39 cellular contexts compared by ENCODE assay signal in the genomic region with DNA sequence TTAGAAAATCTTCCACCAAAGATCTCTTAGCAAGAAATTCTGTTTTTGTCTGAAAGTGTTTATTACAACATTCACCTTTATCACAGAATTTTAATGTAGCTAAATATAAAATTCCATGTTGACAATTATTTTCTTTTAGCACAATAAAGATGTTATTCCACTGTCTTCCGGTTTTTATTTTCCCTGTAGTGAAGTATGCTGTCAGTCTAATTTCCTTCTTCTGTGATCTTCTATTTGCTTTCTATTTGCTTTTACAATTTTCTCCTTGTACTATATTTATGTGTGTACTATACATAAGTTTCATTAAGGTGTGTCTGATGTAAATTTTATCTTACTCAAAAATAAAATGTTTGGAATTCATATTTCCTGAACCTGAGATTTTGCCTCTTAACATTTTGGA.
"Had no signal": no experiment of that assay in that cellular context is flagged by ENCODE, and none has a peak within 500 bp of the region (broad histone marks: within the 10 kb centered on the region; RNA-seq: fewer than 3 reads in every experiment).

No MANE protein-coding gene starts in this region.

- H3K4me3 Mint-ChIP-seq: activated naive CD4-positive, alpha-beta T cell treated with anti-CD3 and anti-CD28 coated beads for 36 hours; activated naive CD4-positive, alpha-beta T cell treated with anti-CD3 and anti-CD28 coated beads, Interleukin-2, amount 10 ng/mL, durations not matched to agents 7 days and 5 days; activated naive CD4-positive, alpha-beta T cell treated with anti-CD3 and anti-CD28 coated beads, Interleukin-2, amount 50 U/mL, for 24 hours; activated naive CD8-positive, alpha-beta T cell; activated naive CD8-positive, alpha-beta T cell treated with anti-CD3 and anti-CD28 coated beads for 36 hours; activated naive CD8-positive, alpha-beta T cell treated with anti-CD3 and anti-CD28 coated beads, Interleukin-2, amount 10 ng/mL, durations not matched to agents 7 days and 5 days; activated naive CD8-positive, alpha-beta T cell treated with anti-CD3 and anti-CD28 coated beads, Interleukin-2, amount 50 U/mL, for 24 hours; activated T-cell treated with anti-CD3 and anti-CD28 coated beads, Interleukin-2, amount 50 U/mL, for 24 hours; activated T-cell treated with anti-CD3 and anti-CD28 coated beads, Interleukin-2, amount 50 U/mL, for 4 hours; activated T-cell treated with anti-CD3 and anti-CD28 coated beads, Interleukin-2, amount 50 U/mL, for 72 hours; activated T-helper 1 cell treated with anti-CD3 and anti-CD28 coated beads, Interleukin-12 subunit alpha, Interleukin-12 subunit beta, Interleukin-2, Interleukin-4 antibody, amounts not matched to agents 30 ng/mL and 10 ng/mL and 1 ng/mL, durations not matched to agents 14 hours and 24 hours and 36 hours; activated T-helper 17 cell treated with anti-CD3 and anti-CD28 coated beads, Interleukin-2, amount 50 U/mL, for 72 hours; brain; central memory CD8-positive, alpha-beta T cell had no signal

- H3K9me3 Mint-ChIP-seq: activated naive CD4-positive, alpha-beta T cell treated with anti-CD3 and anti-CD28 coated beads, Interleukin-2, amount 10 ng/mL, durations not matched to agents 7 days and 5 days; activated naive CD8-positive, alpha-beta T cell treated with anti-CD3 and anti-CD28 coated beads, Interleukin-2, amount 10 ng/mL, durations not matched to agents 7 days and 5 days; activated T-cell treated with anti-CD3 and anti-CD28 coated beads, Interleukin-2, amount 50 U/mL, for 24 hours; activated T-helper 1 cell treated with anti-CD3 and anti-CD28 coated beads, Interleukin-12 subunit alpha, Interleukin-12 subunit beta, Interleukin-2, Interleukin-4 antibody, amounts not matched to agents 30 ng/mL and 10 ng/mL and 1 ng/mL, durations not matched to agents 14 hours and 24 hours and 36 hours; activated T-helper 2 cell treated with anti-CD3 and anti-CD28 coated beads, Interferon-gamma antibody, Interleukin-2, Interleukin-4, amounts not matched to agents 10 μg/mL and 5 μg/mL and 100 μg/mL, durations not matched to agents 14 hours and 24 hours and 36 hours had no signal

- FAIRE-seq: bronchial epithelial cell had no signal

- DNase-seq: activated effector memory CD4-positive, alpha-beta T cell treated with anti-CD3 and anti-CD28 coated beads, Interleukin-2, amount 50 U/mL, for 16 hours; activated effector memory CD4-positive, alpha-beta T cell treated with Interleukin-2 at 50 U/mL for 16 hours; activated gamma-delta T cell; activated gamma-delta T cell treated with Interleukin-2 at 50 U/mL for 16 hours; activated naive CD4-positive, alpha-beta T cell; activated naive CD4-positive, alpha-beta T cell treated with anti-CD3 and anti-CD28 coated beads for 36 hours; activated naive CD4-positive, alpha-beta T cell treated with anti-CD3 and anti-CD28 coated beads, Interleukin-2, amount 10 ng/mL, durations not matched to agents 7 days and 5 days; activated naive CD4-positive, alpha-beta T cell treated with anti-CD3 and anti-CD28 coated beads, Interleukin-2, amount 50 U/mL, for 16 hours; activated naive CD4-positive, alpha-beta T cell treated with Interleukin-2 at 50 U/mL for 16 hours; activated naive CD8-positive, alpha-beta T cell treated with anti-CD3 and anti-CD28 coated beads for 36 hours; activated naive CD8-positive, alpha-beta T cell treated with anti-CD3 and anti-CD28 coated beads, Interleukin-2, amount 10 ng/mL, durations not matched to agents 7 days and 5 days; activated naive CD8-positive, alpha-beta T cell treated with anti-CD3 and anti-CD28 coated beads, Interleukin-2, amount 50 U/mL, for 24 hours; activated T-cell treated with anti-CD3 and anti-CD28 coated beads, Interleukin-2, amount 50 U/mL, for 1 hour; activated T-cell treated with anti-CD3 and anti-CD28 coated beads, Interleukin-2, amount 50 U/mL, for 24 hours; activated T-cell treated with anti-CD3 and anti-CD28 coated beads, Interleukin-2, amount 50 U/mL, for 4 hours; activated T-cell treated with anti-CD3 and anti-CD28 coated beads, Interleukin-2, amount 50 U/mL, for 48 hours; activated T-cell treated with anti-CD3 and anti-CD28 coated beads, Interleukin-2, amount 50 U/mL, for 72 hours; adrenal gland; amniotic stem cell; amygdala; anterior cingulate cortex; aorta; body of pancreas; brain microvascular endothelial cell; caudate nucleus; central memory CD4-positive, alpha-beta T cell; cerebellar nuclear complex had no signal

- H3K36me3 ChIP-seq: adrenal gland, ascending aorta, brain microvascular endothelial cell, breast epithelium, cardiac muscle cell had no signal

- H3K4me1 ChIP-seq: adrenal gland, ascending aorta, body of pancreas, breast epithelium had no signal

- H3K27me3 ChIP-seq: adrenal gland, ascending aorta, brain microvascular endothelial cell, breast epithelium, cardiac muscle cell had no signal

- H3K4me1 Mint-ChIP-seq: activated naive CD4-positive, alpha-beta T cell treated with anti-CD3 and anti-CD28 coated beads, Interleukin-2, amount 10 ng/mL, durations not matched to agents 7 days and 5 days; activated naive CD4-positive, alpha-beta T cell treated with anti-CD3 and anti-CD28 coated beads, Interleukin-2, amount 50 U/mL, for 24 hours; activated naive CD8-positive, alpha-beta T cell treated with anti-CD3 and anti-CD28 coated beads for 36 hours; activated naive CD8-positive, alpha-beta T cell treated with anti-CD3 and anti-CD28 coated beads, Interleukin-2, amount 10 ng/mL, durations not matched to agents 7 days and 5 days; activated naive CD8-positive, alpha-beta T cell treated with anti-CD3 and anti-CD28 coated beads, Interleukin-2, amount 50 U/mL, for 24 hours; activated T-helper 17 cell treated with anti-CD3 and anti-CD28 coated beads, Interleukin-2, amount 50 U/mL, for 72 hours; central memory CD8-positive, alpha-beta T cell had no signal

- H3K4me3 ChIP-seq: adrenal gland, ascending aorta, body of pancreas, breast epithelium, cardiac muscle cell had no signal

- H3K36me3 Mint-ChIP-seq: activated naive CD4-positive, alpha-beta T cell treated with anti-CD3 and anti-CD28 coated beads, Interleukin-2, amount 10 ng/mL, durations not matched to agents 7 days and 5 days; activated naive CD4-positive, alpha-beta T cell treated with anti-CD3 and anti-CD28 coated beads, Interleukin-2, amount 50 U/mL, for 24 hours; activated naive CD4-positive, alpha-beta T cell treated with anti-CD3 and anti-CD28 coated beads, Interleukin-2, amount 50 U/mL, for 72 hours; activated naive CD8-positive, alpha-beta T cell; activated naive CD8-positive, alpha-beta T cell treated with anti-CD3 and anti-CD28 coated beads for 36 hours; activated naive CD8-positive, alpha-beta T cell treated with anti-CD3 and anti-CD28 coated beads, Interleukin-2, amount 10 ng/mL, durations not matched to agents 7 days and 5 days; brain had no signal

- H3K27me3 Mint-ChIP-seq: activated naive CD4-positive, alpha-beta T cell treated with anti-CD3 and anti-CD28 coated beads, Interleukin-2, amount 10 ng/mL, durations not matched to agents 7 days and 5 days; activated naive CD8-positive, alpha-beta T cell treated with anti-CD3 and anti-CD28 coated beads, Interleukin-2, amount 50 U/mL, for 24 hours; activated T-cell treated with anti-CD3 and anti-CD28 coated beads, Interleukin-2, amount 50 U/mL, for 24 hours; brain had no signal

- H3K9me3 ChIP-seq: adrenal gland, ascending aorta, breast epithelium had no signal

- ATAC-seq: activated naive CD4-positive, alpha-beta T cell treated with anti-CD3 and anti-CD28 coated beads, Interleukin-2, amount 50 U/mL, for 72 hours; activated naive CD8-positive, alpha-beta T cell treated with anti-CD3 and anti-CD28 coated beads, Interleukin-2, amount 50 U/mL, for 24 hours; activated T-cell treated with anti-CD3 and anti-CD28 coated beads, Interleukin-2, amount 50 U/mL, for 4 hours; activated T-cell treated with anti-CD3 and anti-CD28 coated beads, Interleukin-2, amount 50 U/mL, for 72 hours; activated T-helper 17 cell treated with anti-CD3 and anti-CD28 coated beads, Interleukin-2, amount 50 U/mL, for 72 hours; body of pancreas had no signal

- H3K27ac Mint-ChIP-seq: activated naive CD4-positive, alpha-beta T cell treated with anti-CD3 and anti-CD28 coated beads for 36 hours; activated naive CD4-positive, alpha-beta T cell treated with anti-CD3 and anti-CD28 coated beads, Interleukin-2, amount 10 ng/mL, durations not matched to agents 7 days and 5 days; activated naive CD4-positive, alpha-beta T cell treated with anti-CD3 and anti-CD28 coated beads, Interleukin-2, amount 50 U/mL, for 24 hours; activated naive CD4-positive, alpha-beta T cell treated with anti-CD3 and anti-CD28 coated beads, Interleukin-2, amount 50 U/mL, for 72 hours; activated naive CD8-positive, alpha-beta T cell; activated naive CD8-positive, alpha-beta T cell treated with anti-CD3 and anti-CD28 coated beads for 36 hours; activated naive CD8-positive, alpha-beta T cell treated with anti-CD3 and anti-CD28 coated beads, Interleukin-2, amount 10 ng/mL, durations not matched to agents 7 days and 5 days; activated naive CD8-positive, alpha-beta T cell treated with anti-CD3 and anti-CD28 coated beads, Interleukin-2, amount 50 U/mL, for 24 hours; activated T-cell treated with anti-CD3 and anti-CD28 coated beads, Interleukin-2, amount 50 U/mL, for 24 hours; activated T-cell treated with anti-CD3 and anti-CD28 coated beads, Interleukin-2, amount 50 U/mL, for 72 hours; activated T-helper 1 cell treated with anti-CD3 and anti-CD28 coated beads, Interleukin-12 subunit alpha, Interleukin-12 subunit beta, Interleukin-2, Interleukin-4 antibody, amounts not matched to agents 30 ng/mL and 10 ng/mL and 1 ng/mL, durations not matched to agents 14 hours and 24 hours and 36 hours; activated T-helper 17 cell treated with anti-CD3 and anti-CD28 coated beads, Interleukin-2, amount 50 U/mL, for 72 hours; activated T-helper 2 cell treated with anti-CD3 and anti-CD28 coated beads, Interferon-gamma antibody, Interleukin-2, Interleukin-4, amounts not matched to agents 10 μg/mL and 5 μg/mL and 100 μg/mL, durations not matched to agents 14 hours and 24 hours and 36 hours; brain had no signal

- H3K27ac ChIP-seq: adrenal gland, ascending aorta, body of pancreas, brain microvascular endothelial cell, breast epithelium, cardiac muscle cell had no signal
